ENCODE assay signal across 19 cellular contexts in genomic region chr1:235054961-235055360, GRCh38.
"Had no signal": no experiment of that assay in that cellular context is flagged by ENCODE, and none has a peak within 500 bp of the region (broad histone marks: within the 10 kb centered on the region; RNA-seq: fewer than 3 reads in every experiment).

No MANE protein-coding gene starts in this region.

- H3K27ac ChIP-seq: left lung, tibial artery, uterus had no signal

- ATAC-seq: activated CD4-positive, alpha-beta T cell treated with anti-CD3 and anti-CD28 coated beads for 36 hours; left lung; mucosa of descending colon; naive thymus-derived CD4-positive, alpha-beta T cell; stimulated activated naive CD8-positive, alpha-beta T cell treated with anti-CD3 and anti-CD28 coated beads, Interleukin-15, Interleukin-2, amounts not matched to agents 100 U/mL and 50 U/mL, for 24 hours; T-cell; WTC11 had no signal

- H3K4me3 ChIP-seq: left lung, mucosa of descending colon, tibial artery, uterus had no signal

- H3K36me3 ChIP-seq: left lung, tibial artery, uterus had no signal

- H3K27me3 ChIP-seq: left lung, tibial artery, uterus had no signal

- DNase-seq: activated CD4-positive, alpha-beta T cell treated with anti-CD3 and anti-CD28 coated beads for 36 hours; activated CD4-positive, alpha-beta T cell treated with anti-CD3 and anti-CD28 coated beads, Interleukin-2, amount 50 U/mL, for 48 hours; activated naive CD4-positive, alpha-beta T cell treated with Interleukin-2 at 50 U/mL for 16 hours; activated naive CD8-positive, alpha-beta T cell treated with anti-CD3 and anti-CD28 coated beads, Interleukin-2, amount 10 ng/mL, durations not matched to agents 7 days and 5 days; amygdala; foreskin melanocyte; glutamatergic neuron; hippocampal formation; left lung; mucosa of descending colon; naive thymus-derived CD4-positive, alpha-beta T cell; stimulated activated CD4-positive, alpha-beta T cell treated with anti-CD3 and anti-CD28 coated beads, Interleukin-2, amount 100 ng/mL, for 24 hours; stimulated activated naive CD8-positive, alpha-beta T cell treated with anti-CD3 and anti-CD28 coated beads, Interleukin-15, Interleukin-2, amounts not matched to agents 100 U/mL and 50 U/mL, for 24 hours; substantia nigra; T-cell; uterus had no signal

- H3K9me3 ChIP-seq: left lung, mucosa of descending colon, tibial artery, uterus had no signal

- FAIRE-seq: islet of Langerhans had no signal
